Comparison of ENCODE assay signal across 8 cellular contexts in genomic region chr21:41926068-41926806, GRCh38. TPM values are rescaled to one million over a fixed set of nuclear protein-coding genes. Genes with fewer than 3 reads are reported as not detected.
DNase-seq lines count a peak whose midpoint lies in the region; ATAC-seq and TF ChIP-seq lines count a peak whose summit lies in the region.

No MANE protein-coding gene starts in this region.

- TF ChIP-seq CTCF in liver (IDR thresholded peaks at IDR 0.05; ENCODE audit: low read depth, low read length, missing input control): no peak

- H3K4me1 Mint-ChIP-seq in T-helper 1 cell treated with Interleukin-12 subunit alpha and Interleukin-12 subunit beta and Interleukin-4 antibody, amounts not matched to agents 30 μg/mL and 1 μg/mL, for 36 hours (ENCODE audit: low read depth): peaks cover 39% of the 10 kb centered on the region

- H3K4me3 Mint-ChIP-seq in T-helper 1 cell treated with Interleukin-12 subunit alpha and Interleukin-12 subunit beta and Interleukin-4 antibody, amounts not matched to agents 30 μg/mL and 1 μg/mL, for 36 hours: peak overlapping the region; percentile 91

- H3K4me3 ChIP-seq in liver (ENCODE audit: low read depth in 1 of 3, low read length in 3 of 3): peak overlapping the region; percentile 35 to 81 (median 51)
- peak overlapping the region; percentile 62 to 77 for H3K4me3 ChIP-seq in stomach smooth muscle (ENCODE audit: low read length in 2 of 2)

- H3K9me3 ChIP-seq in liver (ENCODE audit: control insufficient read depth in 4 of 4, low read length in 3 of 4) (no peaks in the 10 kb centered on the region), stomach smooth muscle (ENCODE audit: control insufficient read depth in 2 of 2, low read length in 2 of 2) (no peaks in the 10 kb centered on the region)

- peaks cover 5 to 31% (median 20%) of the 10 kb centered on the region in 4 donors for H3K4me1 ChIP-seq in liver (ENCODE audit: control insufficient read depth in 4 of 4, insufficient read depth in 4 of 4, low read length in 3 of 4)
- peaks cover 12% of the 10 kb centered on the region for H3K4me1 ChIP-seq in stomach smooth muscle (ENCODE audit: control insufficient read depth, insufficient read depth, low read length)

- DNase-seq in NOMO-1 (lab: John Stamatoyannopoulos, UW; ENCODE audit: unreplicated experiment in 2 of 2): peak; percentile 15 to 69
- DNase-seq in NOMO-1 treated with dmso at 0.1 percent for 144 hours (lab: John Stamatoyannopoulos, UW; ENCODE audit: unreplicated experiment): no peak
- DNase-seq in central memory CD4-positive, alpha-beta T cell: peak; percentile 54
- no peak for DNase-seq in SW 1271 (lab: John Stamatoyannopoulos, UW)

- no peaks in the 10 kb centered on the region for H3K27me3 Mint-ChIP-seq in T-helper 1 cell treated with Interleukin-12 subunit alpha and Interleukin-12 subunit beta and Interleukin-4 antibody, amounts not matched to agents 30 μg/mL and 1 μg/mL, for 36 hours (ENCODE audit: low read depth)

- peak overlapping the region; percentile 63 to 97 for H3K9ac ChIP-seq in liver (ENCODE audit: low read depth in 1 of 2, low read length in 2 of 2)
- H3K9ac ChIP-seq in stomach smooth muscle (ENCODE audit: low read length in 2 of 2): peak overlapping the region; percentile 45 to 83

- no peaks in the 10 kb centered on the region for H3K9me3 Mint-ChIP-seq in T-helper 1 cell treated with Interleukin-12 subunit alpha and Interleukin-12 subunit beta and Interleukin-4 antibody, amounts not matched to agents 30 μg/mL and 1 μg/mL, for 36 hours

- H3K27ac ChIP-seq in liver (ENCODE audit: low read depth in 1 of 2, low read length in 2 of 2) (peak overlapping the region; percentile 82 to 86), stomach smooth muscle (ENCODE audit: low read length) (peak overlapping the region; percentile 81)

- H3K36me3 Mint-ChIP-seq in T-helper 1 cell treated with Interleukin-12 subunit alpha and Interleukin-12 subunit beta and Interleukin-4 antibody, amounts not matched to agents 30 μg/mL and 1 μg/mL, for 36 hours (ENCODE audit: low read depth): no peaks in the 10 kb centered on the region

- no peaks in the 10 kb centered on the region for H3K27me3 ChIP-seq in liver (ENCODE audit: control insufficient read depth in 4 of 4, insufficient read depth in 4 of 4, low read length in 3 of 4)
- no peaks in the 10 kb centered on the region for H3K27me3 ChIP-seq in stomach smooth muscle (ENCODE audit: control insufficient read depth in 1 of 2, insufficient read depth in 2 of 2, low read length in 2 of 2)

- ATAC-seq in HG03175 (IDR thresholded peaks at IDR 0.05; ENCODE audit: unreplicated experiment): peak; percentile 63

- TF ChIP-seq RAD21 in liver (IDR thresholded peaks at IDR 0.05): peak in 1 of 2 donors; percentile 40

- H3K27ac Mint-ChIP-seq in T-helper 1 cell treated with Interleukin-12 subunit alpha and Interleukin-12 subunit beta and Interleukin-4 antibody, amounts not matched to agents 30 μg/mL and 1 μg/mL, for 36 hours: peak overlapping the region; percentile 97

- H3K36me3 ChIP-seq in liver (ENCODE audit: control insufficient read depth in 4 of 4, insufficient read depth in 3 of 4, low read depth in 1 of 4, low read length in 3 of 4): no peaks in the 10 kb centered on the region
- no peaks in the 10 kb centered on the region for H3K36me3 ChIP-seq in stomach smooth muscle (ENCODE audit: control insufficient read depth in 2 of 2, insufficient read depth in 2 of 2, low read length in 2 of 2)

- WGBS in liver: 6% methylated on average over 12 of the region's 12 CpGs

TF ChIP-seq in liver, 16 proteins besides CTCF, POLR2A, EP300 and RAD21:
- no peak for TF ChIP-seq EGR1 (IDR thresholded peaks at IDR 0.05; ENCODE audit: low read depth in 2 of 2)
- no peak for TF ChIP-seq NR2F2 (IDR thresholded peaks at IDR 0.05)
- TF ChIP-seq GABPA (IDR thresholded peaks at IDR 0.05 in 1 of 2, conservative IDR thresholded peaks at IDR 0.05 in 1 of 2): no peak
- no peak for TF ChIP-seq JUND (IDR thresholded peaks at IDR 0.05)
- no peak for TF ChIP-seq FOXA1 (IDR thresholded peaks at IDR 0.05)
- no peak for TF ChIP-seq HNF4G (IDR thresholded peaks at IDR 0.05)
- TF ChIP-seq TAF1 (conservative IDR thresholded peaks at IDR 0.05): no peak
- peak; percentile 27 for TF ChIP-seq SP1 (IDR thresholded peaks at IDR 0.05)
- TF ChIP-seq, protein P1, sequence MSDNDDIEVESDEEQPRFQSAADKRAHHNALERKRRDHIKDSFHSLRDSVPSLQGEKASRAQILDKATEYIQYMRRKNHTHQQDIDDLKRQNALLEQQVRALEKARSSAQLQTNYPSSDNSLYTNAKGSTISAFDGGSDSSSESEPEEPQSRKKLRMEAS (IDR thresholded peaks at IDR 0.05): no peak
- TF ChIP-seq YY1 (IDR thresholded peaks at IDR 0.05): no peak
- no peak for TF ChIP-seq FOXA2 (IDR thresholded peaks at IDR 0.05)
- peak; percentile 38 for TF ChIP-seq REST (IDR thresholded peaks at IDR 0.05)
- no peak for TF ChIP-seq ZBTB33 (IDR thresholded peaks at IDR 0.05)
- TF ChIP-seq HNF4A (conservative IDR thresholded peaks at IDR 0.05): peak in 1 of 2 donors; percentile 5
- TF ChIP-seq, protein P2, sequence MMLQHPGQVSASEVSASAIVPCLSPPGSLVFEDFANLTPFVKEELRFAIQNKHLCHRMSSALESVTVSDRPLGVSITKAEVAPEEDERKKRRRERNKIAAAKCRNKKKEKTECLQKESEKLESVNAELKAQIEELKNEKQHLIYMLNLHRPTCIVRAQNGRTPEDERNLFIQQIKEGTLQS (IDR thresholded peaks at IDR 0.05): no peak
- TF ChIP-seq RXRA (IDR thresholded peaks at IDR 0.05): peak in 1 of 2 donors; percentile 6
TF ChIP-seq in liver: peak in this region for 4.

RNA-seq across cellular contexts. Expression of gene C2CD2, which starts 27.6 kb away (rescaled TPM):
- 10 to 100 TPM in 1 of 2 donors, 1 to 10 TPM in 1; 6.7 to 17.9 TPM for total RNA-seq in liver
- 1 to 10 TPM; 2.9 to 5.2 TPM for polyA plus RNA-seq in liver

RNA-seq across cellular contexts. Expression of gene PRDM15, which starts 47.1 kb away (rescaled TPM):
- total RNA-seq in liver: 1 to 10 TPM; 2.8 to 5.7 TPM
- 1 to 10 TPM; 1.2 to 1.4 TPM for polyA plus RNA-seq in liver

Comparison
In these comparisons a context has a peak if more than half of its experiments do, and no peak if none do; other contexts are left out.
1. DNase-seq: peak in NOMO-1 (2 of 2) and central memory CD4-positive, alpha-beta T cell (single experiment); none in NOMO-1 treated with dmso at 0.1 percent for 144 hours (single experiment) and SW 1271 (0 of 2).